Comparison of ENCODE assay signal across 17 cellular contexts in the genomic region with DNA sequence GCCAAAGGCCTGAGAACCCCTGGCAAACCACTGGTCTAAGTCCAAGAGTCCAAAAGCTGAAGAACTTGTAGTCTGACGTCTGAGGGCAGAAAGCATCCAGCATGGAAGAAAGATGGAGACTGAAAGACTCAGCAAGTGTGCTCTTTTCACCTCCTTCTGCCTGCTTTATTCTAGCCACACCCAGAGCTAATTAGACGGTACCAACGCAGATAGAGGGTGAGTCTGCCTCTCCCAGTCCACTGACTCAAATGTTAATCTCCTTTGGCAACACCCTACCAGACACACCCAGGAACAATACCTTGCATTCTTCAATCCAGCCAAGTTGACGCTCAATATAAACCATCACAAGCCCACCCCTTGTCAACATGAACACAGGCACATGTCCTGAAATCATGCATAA.
"Had no signal": no experiment of that assay in that cellular context is flagged by ENCODE, and none has a peak within 500 bp of the region (broad histone marks: within the 10 kb centered on the region; RNA-seq: fewer than 3 reads in every experiment).

No MANE protein-coding gene starts in this region.

- H3K36me3 ChIP-seq: MG63 had no signal

- H3K27me3 ChIP-seq: MG63 had no signal

- H3K9me3 ChIP-seq: MG63, SK-N-SH had no signal

- H3K4me2 ChIP-seq: SK-N-SH had no signal

- H3K9ac ChIP-seq: SK-N-SH had no signal

- H3K4me3 ChIP-seq: MG63 had no signal

- DNase-seq: KBM-7, MG63, NCI-H1092, NCI-H1105 treated with DMSO at 0.1 percent for 48 hours, NCI-H1417 treated with DMSO at 0.1 percent for 48 hours, NCI-H146, NCI-H1694 treated with DMSO at 0.1 percent for 48 hours, NCI-H1930, NCI-H2081, NCI-H2107, NCI-H2227 treated with DMSO at 0.1 percent for 48 hours, NCI-H524 treated with DMSO at 0.1 percent for 48 hours, NCI-H774, Right ventricle myocardium superior, RPMI8226, SK-N-SH, SW 1271 had no signal
